Comparison of ENCODE assay signal across 15 cellular contexts in genomic region chr17:28765038-28765437, GRCh38. TPM values are rescaled to one million over a fixed set of nuclear protein-coding genes. Genes with fewer than 3 reads are reported as not detected.
"Had no signal": no experiment of that assay in that cellular context is flagged by ENCODE, and none has a peak within 500 bp of the region (broad histone marks: within the 10 kb centered on the region; RNA-seq: fewer than 3 reads in every experiment).

No MANE protein-coding gene starts in this region.

- H3K27ac Mint-ChIP-seq: activated B cell treated with CpG ODN at 0.5 μM for 24 hours; T-helper 1 cell treated with Interleukin-12 subunit alpha and Interleukin-12 subunit beta and Interleukin-4 antibody, amounts not matched to agents 30 μg/mL and 1 μg/mL, for 36 hours had no signal

- H3K27ac ChIP-seq: lower lobe of right lung had no signal

- H3K9me3 ChIP-seq: lower lobe of right lung had no signal

- H3K4me3 ChIP-seq: lower lobe of right lung had no signal

- ATAC-seq: left cardiac atrium, lower lobe of right lung, SK-N-SH treated with all-trans-retinoic acid at 6 μM for 48 hours had no signal

- H3K4me3 Mint-ChIP-seq: activated B cell treated with CpG ODN at 0.5 μM for 24 hours; activated CD4-positive, alpha-beta T cell treated with anti-CD3 and anti-CD28 coated beads, Interleukin-2, amount 10 ng/mL, durations not matched to agents 7 days and 5 days; immature natural killer cell; neural crest cell; T-helper 1 cell treated with Interleukin-12 subunit alpha and Interleukin-12 subunit beta and Interleukin-4 antibody, amounts not matched to agents 30 μg/mL and 1 μg/mL, for 36 hours had no signal

- H3K9me3 Mint-ChIP-seq: activated B cell treated with CpG ODN at 0.5 μM for 24 hours; activated CD4-positive, alpha-beta T cell treated with anti-CD3 and anti-CD28 coated beads, Interleukin-2, amount 10 ng/mL, durations not matched to agents 7 days and 5 days; immature natural killer cell; neural crest cell; T-helper 1 cell treated with Interleukin-12 subunit alpha and Interleukin-12 subunit beta and Interleukin-4 antibody, amounts not matched to agents 30 μg/mL and 1 μg/mL, for 36 hours had no signal

- DNase-seq: activated B cell treated with CpG ODN at 0.5 μM for 24 hours; activated CD4-positive, alpha-beta T cell treated with anti-CD3 and anti-CD28 coated beads, Interleukin-2, amount 10 ng/mL, durations not matched to agents 7 days and 5 days; activated T-cell treated with anti-CD3 and anti-CD28 coated beads, Interleukin-2, amount 50 U/mL, for 1 hour; central memory CD4-positive, alpha-beta T cell; cortex of kidney; erythroblast; immature natural killer cell; left cardiac atrium; lower lobe of right lung; stimulated activated CD4-positive, alpha-beta T cell treated with anti-CD3 and anti-CD28 coated beads, Interleukin-15, amount 100 ng/mL, for 24 hours; stimulated activated CD4-positive, alpha-beta T cell treated with anti-CD3 and anti-CD28 coated beads, Interleukin-4, amount 100 ng/mL, for 24 hours; trophoblast cell had no signal

- H3K27me3 Mint-ChIP-seq: activated B cell treated with CpG ODN at 0.5 μM for 24 hours; activated CD4-positive, alpha-beta T cell treated with anti-CD3 and anti-CD28 coated beads, Interleukin-2, amount 10 ng/mL, durations not matched to agents 7 days and 5 days had no signal

RNA-seq across cellular contexts. Expression of gene TLCD1, which starts 39.0 kb away (rescaled TPM):
- polyA plus RNA-seq: immature natural killer cell had no signal
